In the genomic region with DNA sequence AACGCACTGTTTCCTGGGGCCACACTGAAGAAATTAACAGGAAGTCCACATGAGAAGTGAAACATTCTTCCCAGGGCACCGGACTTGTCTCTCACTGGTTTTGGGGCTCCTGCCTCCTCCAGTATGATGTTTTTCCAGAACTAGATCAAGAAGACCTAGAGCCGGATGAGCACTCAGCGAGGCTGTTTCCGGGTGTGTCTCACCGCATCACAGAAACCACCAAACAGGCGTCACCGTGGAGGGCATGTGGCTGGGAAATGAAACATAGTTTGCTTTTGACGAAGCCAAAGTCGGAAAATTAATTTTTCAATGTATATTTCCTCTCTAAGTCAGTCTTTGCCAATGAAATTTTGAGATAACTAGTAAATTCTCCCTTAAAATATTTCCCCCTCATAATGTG, we compare ENCODE assay signal across 35 cellular contexts.
"Had no signal": no experiment of that assay in that cellular context is flagged by ENCODE, and none has a peak within 500 bp of the region (broad histone marks: within the 10 kb centered on the region; RNA-seq: fewer than 3 reads in every experiment).

No MANE protein-coding gene starts in this region.

- H3K36me3 ChIP-seq: MG63 had no signal

- H3K4me3 ChIP-seq: MG63 had no signal

- DNase-seq: Karpas-422, Kasumi-1, MG63, MM.1S, MV-4-11, NCI-H1048, NCI-H1092, NCI-H1092 treated with DMSO at 0.1 percent for 48 hours, NCI-H1105, NCI-H1105 treated with DMSO at 0.1 percent for 48 hours, NCI-H1417, NCI-H1417 treated with DMSO at 0.1 percent for 48 hours, NCI-H1436, NCI-H1436 treated with DMSO at 0.1 percent for 48 hours, NCI-H146, NCI-H1694, NCI-H1694 treated with DMSO at 0.1 percent for 48 hours, NCI-H187, NCI-H187 treated with DMSO at 0.1 percent for 48 hours, NCI-H1930, NCI-H2029, NCI-H2029 treated with DMSO at 0.1 percent for 48 hours, NCI-H2081, NCI-H2081 treated with DMSO at 0.1 percent for 48 hours, NCI-H2107, NCI-H2171, NCI-H2171 treated with DMSO at 0.1 percent for 48 hours, NCI-H2227 treated with DMSO at 0.1 percent for 48 hours, NCI-H226, NCI-H345, NCI-H446, NCI-H446 treated with DMSO at 0.1 percent for 48 hours, NCI-H510A, NCI-H510A treated with DMSO at 0.1 percent for 48 hours, NCI-H524 had no signal

- H3K27me3 ChIP-seq: MG63 had no signal

- H3K9me3 ChIP-seq: MG63 had no signal
